ENCODE assay signal across 1 cellular context in the genomic region with DNA sequence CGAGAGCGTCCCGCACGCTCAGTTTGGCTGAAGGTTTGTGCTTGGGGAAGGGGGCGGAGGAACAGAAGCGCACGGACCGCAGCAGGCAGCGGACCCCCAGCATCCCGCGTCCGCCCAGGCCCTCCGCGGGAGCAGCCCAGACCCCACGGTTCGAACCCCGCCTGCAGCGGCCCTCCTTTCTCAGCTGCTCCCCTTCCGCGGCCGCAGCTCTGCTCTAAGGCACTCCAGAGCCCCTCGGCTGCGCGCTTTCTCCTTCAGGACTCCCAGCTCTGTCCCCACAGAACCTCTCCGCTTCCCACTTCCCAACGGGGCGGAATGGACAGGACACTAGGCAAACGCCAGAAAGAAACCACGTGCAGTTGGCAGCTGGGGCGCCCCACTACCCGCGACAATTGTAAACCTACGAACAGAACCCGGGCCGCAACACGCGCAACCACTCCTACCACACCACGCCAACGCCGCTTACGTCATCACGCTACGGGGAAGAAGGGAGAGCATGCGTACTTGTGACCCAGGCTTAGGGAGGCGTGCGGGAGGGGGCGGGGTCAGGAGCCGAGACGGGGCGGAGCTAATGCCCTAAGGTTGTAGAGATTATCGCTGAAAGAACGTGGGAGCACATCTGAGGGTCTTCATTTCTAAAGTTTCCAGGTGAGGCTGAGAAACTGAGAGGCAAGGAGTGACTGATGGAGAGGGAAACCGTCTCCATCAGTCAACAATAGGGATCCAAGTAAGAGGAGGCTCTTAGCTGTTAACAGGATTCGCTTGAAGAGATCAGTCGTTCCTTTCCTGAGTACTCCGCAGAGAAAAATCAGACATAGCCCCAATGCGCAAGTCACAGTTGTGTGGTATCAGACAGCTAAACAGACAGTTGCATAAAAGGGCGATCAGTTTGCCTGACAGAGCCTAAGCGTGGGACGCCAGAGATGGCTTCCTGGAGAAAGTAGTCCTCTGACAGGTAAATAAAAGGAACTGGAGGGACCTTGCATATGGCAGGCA.
TF ChIP-seq lines count a peak whose summit lies in the region.

A gene with protein sequence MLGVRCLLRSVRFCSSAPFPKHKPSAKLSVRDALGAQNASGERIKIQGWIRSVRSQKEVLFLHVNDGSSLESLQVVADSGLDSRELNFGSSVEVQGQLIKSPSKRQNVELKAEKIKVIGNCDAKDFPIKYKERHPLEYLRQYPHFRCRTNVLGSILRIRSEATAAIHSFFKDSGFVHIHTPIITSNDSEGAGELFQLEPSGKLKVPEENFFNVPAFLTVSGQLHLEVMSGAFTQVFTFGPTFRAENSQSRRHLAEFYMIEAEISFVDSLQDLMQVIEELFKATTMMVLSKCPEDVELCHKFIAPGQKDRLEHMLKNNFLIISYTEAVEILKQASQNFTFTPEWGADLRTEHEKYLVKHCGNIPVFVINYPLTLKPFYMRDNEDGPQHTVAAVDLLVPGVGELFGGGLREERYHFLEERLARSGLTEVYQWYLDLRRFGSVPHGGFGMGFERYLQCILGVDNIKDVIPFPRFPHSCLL (minus strand): TSS at position 479 of the 996 bp plus-strand sequence. CDS start 376 bp downstream, at position 103.

TF ChIP-seq in WTC11, 78 proteins besides CTCF, POLR2A, EP300 and RAD21 (continued from another document):
- TF ChIP-seq ARID4B (CRISPR knock-in tag; IDR thresholded peaks at IDR 0.05; ENCODE audit: borderline replicate concordance), result peak; percentile 65; the same call in 1 of the 2 replicates
- TF ChIP-seq HMGA2 (CRISPR knock-in tag; IDR thresholded peaks at IDR 0.05), result no peak
- no peak for TF ChIP-seq NFATC4 (CRISPR knock-in tag; IDR thresholded peaks at IDR 0.05)
- TF ChIP-seq HMGXB4 (CRISPR knock-in tag; IDR thresholded peaks at IDR 0.05), result peak; percentile 64; the same call in 1 of the 2 replicates
- TF ChIP-seq TCF7 (CRISPR knock-in tag; IDR thresholded peaks at IDR 0.05; ENCODE audit: low read depth), result no peak
- TF ChIP-seq, protein P1, sequence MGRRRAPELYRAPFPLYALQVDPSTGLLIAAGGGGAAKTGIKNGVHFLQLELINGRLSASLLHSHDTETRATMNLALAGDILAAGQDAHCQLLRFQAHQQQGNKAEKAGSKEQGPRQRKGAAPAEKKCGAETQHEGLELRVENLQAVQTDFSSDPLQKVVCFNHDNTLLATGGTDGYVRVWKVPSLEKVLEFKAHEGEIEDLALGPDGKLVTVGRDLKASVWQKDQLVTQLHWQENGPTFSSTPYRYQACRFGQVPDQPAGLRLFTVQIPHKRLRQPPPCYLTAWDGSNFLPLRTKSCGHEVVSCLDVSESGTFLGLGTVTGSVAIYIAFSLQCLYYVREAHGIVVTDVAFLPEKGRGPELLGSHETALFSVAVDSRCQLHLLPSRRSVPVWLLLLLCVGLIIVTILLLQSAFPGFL (CRISPR knock-in tag; IDR thresholded peaks at IDR 0.05; ENCODE audit: borderline replicate concordance), result no peak
- no peak for TF ChIP-seq JUN (CRISPR knock-in tag; IDR thresholded peaks at IDR 0.05)
- peak; percentile 93 for TF ChIP-seq MAX (CRISPR knock-in tag; IDR thresholded peaks at IDR 0.05)
- TF ChIP-seq AFF4 (CRISPR knock-in tag; IDR thresholded peaks at IDR 0.05; ENCODE audit: borderline replicate concordance), result no peak
- TF ChIP-seq SOX15 (CRISPR knock-in tag; IDR thresholded peaks at IDR 0.05), result no peak
- TF ChIP-seq, protein P2, sequence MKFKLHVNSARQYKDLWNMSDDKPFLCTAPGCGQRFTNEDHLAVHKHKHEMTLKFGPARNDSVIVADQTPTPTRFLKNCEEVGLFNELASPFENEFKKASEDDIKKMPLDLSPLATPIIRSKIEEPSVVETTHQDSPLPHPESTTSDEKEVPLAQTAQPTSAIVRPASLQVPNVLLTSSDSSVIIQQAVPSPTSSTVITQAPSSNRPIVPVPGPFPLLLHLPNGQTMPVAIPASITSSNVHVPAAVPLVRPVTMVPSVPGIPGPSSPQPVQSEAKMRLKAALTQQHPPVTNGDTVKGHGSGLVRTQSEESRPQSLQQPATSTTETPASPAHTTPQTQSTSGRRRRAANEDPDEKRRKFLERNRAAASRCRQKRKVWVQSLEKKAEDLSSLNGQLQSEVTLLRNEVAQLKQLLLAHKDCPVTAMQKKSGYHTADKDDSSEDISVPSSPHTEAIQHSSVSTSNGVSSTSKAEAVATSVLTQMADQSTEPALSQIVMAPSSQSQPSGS (CRISPR knock-in tag; IDR thresholded peaks at IDR 0.05; ENCODE audit: borderline replicate concordance, low read depth), result no peak
- TF ChIP-seq, protein P3, sequence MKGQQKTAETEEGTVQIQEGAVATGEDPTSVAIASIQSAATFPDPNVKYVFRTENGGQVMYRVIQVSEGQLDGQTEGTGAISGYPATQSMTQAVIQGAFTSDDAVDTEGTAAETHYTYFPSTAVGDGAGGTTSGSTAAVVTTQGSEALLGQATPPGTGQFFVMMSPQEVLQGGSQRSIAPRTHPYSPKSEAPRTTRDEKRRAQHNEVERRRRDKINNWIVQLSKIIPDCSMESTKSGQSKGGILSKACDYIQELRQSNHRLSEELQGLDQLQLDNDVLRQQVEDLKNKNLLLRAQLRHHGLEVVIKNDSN (CRISPR knock-in tag; IDR thresholded peaks at IDR 0.05), result peak; percentile 60; the same call in 1 of the 2 replicates
- TF ChIP-seq, protein P4, sequence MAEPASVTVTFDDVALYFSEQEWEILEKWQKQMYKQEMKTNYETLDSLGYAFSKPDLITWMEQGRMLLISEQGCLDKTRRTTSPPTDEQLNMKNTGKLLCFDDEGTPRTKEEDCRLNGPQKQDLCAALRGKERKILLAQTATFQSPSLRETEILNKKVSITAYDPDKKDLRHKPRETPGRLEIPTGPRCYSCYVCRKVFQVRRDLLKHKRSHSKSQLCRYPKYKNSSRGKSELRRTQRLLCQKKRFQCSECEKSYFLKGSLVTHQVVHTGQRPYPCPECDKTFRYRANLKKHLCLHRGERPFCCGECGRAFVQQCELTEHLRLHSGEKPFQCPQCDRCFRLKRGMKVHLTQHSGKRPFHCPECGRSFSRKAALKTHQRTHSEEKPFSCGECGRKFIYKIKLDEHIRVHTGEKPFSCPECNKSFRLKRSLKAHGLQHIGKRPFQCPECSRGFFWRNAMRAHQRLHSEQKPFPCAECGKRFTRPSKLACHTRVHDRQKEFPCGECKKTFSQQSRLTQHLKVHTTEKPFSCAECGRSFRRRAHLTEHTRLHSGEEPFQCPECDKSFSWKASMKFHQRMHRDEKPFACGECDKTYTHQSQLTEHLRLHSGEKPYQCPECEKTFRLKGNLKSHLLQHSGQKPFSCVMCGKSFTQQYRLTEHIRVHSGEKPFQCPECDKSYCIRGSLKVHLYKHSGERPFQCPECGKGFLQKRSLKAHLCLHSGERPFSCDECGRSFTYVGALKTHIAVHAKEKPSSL (CRISPR knock-in tag; conservative IDR thresholded peaks at IDR 0.05), result no peak
- TF ChIP-seq FOXP1 (CRISPR knock-in tag; IDR thresholded peaks at IDR 0.05; ENCODE audit: borderline replicate concordance), result peak; percentile 77; the same call in 1 of the 2 replicates
- TF ChIP-seq ETV6 (CRISPR knock-in tag; IDR thresholded peaks at IDR 0.05), result 0 out of 2 replicates have a peak, but pooled peaks have one; percentile 75
- TF ChIP-seq NFYB (CRISPR knock-in tag; conservative IDR thresholded peaks at IDR 0.05; ENCODE audit: low read depth), result no peak
- TF ChIP-seq GRHL2 (CRISPR knock-in tag; IDR thresholded peaks at IDR 0.05; ENCODE audit: insufficient replicate concordance, severe bottlenecking), result no peak
- no peak; the same call in 1 of the 2 replicates for TF ChIP-seq SP1 (CRISPR knock-in tag; conservative IDR thresholded peaks at IDR 0.05)
- TF ChIP-seq SMAD3 (CRISPR knock-in tag; IDR thresholded peaks at IDR 0.05; ENCODE audit: borderline replicate concordance), result 0 out of 2 replicates have a peak, but pooled peaks have one; percentile 15
- peak; percentile 82 for TF ChIP-seq GABPB1 (CRISPR knock-in tag; IDR thresholded peaks at IDR 0.05)
- no peak for TF ChIP-seq TEAD4 (CRISPR knock-in tag; IDR thresholded peaks at IDR 0.05)
- TF ChIP-seq ZNF396 (CRISPR knock-in tag; IDR thresholded peaks at IDR 0.05; ENCODE audit: borderline replicate concordance), result no peak
- no peak for TF ChIP-seq TP53 (CRISPR knock-in tag; IDR thresholded peaks at IDR 0.05)
- TF ChIP-seq TEAD1 (CRISPR knock-in tag; IDR thresholded peaks at IDR 0.05), result 0 out of 2 replicates have a peak, but pooled peaks have one; percentile 68
- TF ChIP-seq, protein P5, sequence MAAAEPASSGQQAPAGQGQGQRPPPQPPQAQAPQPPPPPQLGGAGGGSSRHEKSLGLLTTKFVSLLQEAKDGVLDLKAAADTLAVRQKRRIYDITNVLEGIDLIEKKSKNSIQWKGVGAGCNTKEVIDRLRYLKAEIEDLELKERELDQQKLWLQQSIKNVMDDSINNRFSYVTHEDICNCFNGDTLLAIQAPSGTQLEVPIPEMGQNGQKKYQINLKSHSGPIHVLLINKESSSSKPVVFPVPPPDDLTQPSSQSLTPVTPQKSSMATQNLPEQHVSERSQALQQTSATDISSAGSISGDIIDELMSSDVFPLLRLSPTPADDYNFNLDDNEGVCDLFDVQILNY (CRISPR knock-in tag; IDR thresholded peaks at IDR 0.05), result no peak
- TF ChIP-seq JAZF1 (CRISPR knock-in tag; IDR thresholded peaks at IDR 0.05), result no peak
